In genomic region chr3:30626443-30627181, GRCh38 we compare ENCODE assay signal across 10 cellular contexts. TPM values are rescaled to one million over a fixed set of nuclear protein-coding genes. Genes with fewer than 3 reads are reported as not detected.
DNase-seq lines count a peak whose midpoint lies in the region; ATAC-seq and TF ChIP-seq lines count a peak whose summit lies in the region.
"Had no signal": no experiment of that assay in that cellular context is flagged by ENCODE, and none has a peak within 500 bp of the region (broad histone marks: within the 10 kb centered on the region; RNA-seq: fewer than 3 reads in every experiment).

No MANE protein-coding gene starts in this region.

- DNase-seq in HCT116 (ENCODE audit: low read depth, low spot score) = peak; percentile 78
- no peak for DNase-seq in WTC11 (ENCODE audit: low spot score)
- peak in 1 of 2 donors; percentile 68 for DNase-seq in foreskin keratinocyte
- DNase-seq in stimulated activated effector memory CD8-positive, alpha-beta T cell treated with anti-CD3 and anti-CD28 coated beads, Interleukin-12 subunit alpha, Interleukin-12 subunit beta, amount 100 ng/mL, for 72 hours (ENCODE audit: low spot score in 2 of 2) = no peak
- no peak for DNase-seq in retina
- no peak for DNase-seq in Ammon's horn (ENCODE audit: low spot score)
- DNase-seq: amniotic stem cell, ovary had no signal

- intact Hi-C loops in HCT116 (cut with micrococcal nuclease) = loop anchor here (10.0 kb wide), 1 partner anchor 582 kb away; no protein-coding TSS in a partner anchor

- TSS peak; percentile 23 for BruUV-seq in HCT116 (replicated peaks; lab: Mats Ljungman, UMichigan)

- TF ChIP-seq RAD21 in HCT116 (IDR thresholded peaks at IDR 0.05; ENCODE audit: low read depth) = no peak

- peaks cover 92 to 100% of the 10 kb centered on the region in 2 experiments for H3K4me1 ChIP-seq in HCT116 (ENCODE audit: control insufficient read depth in 1 of 2, insufficient read depth in 2 of 2, low read length in 2 of 2)
- peaks cover 47% of the 10 kb centered on the region for H3K4me1 ChIP-seq in foreskin keratinocyte

- no peaks in the 10 kb centered on the region; a peak in 2 of 4 replicates for H3K36me3 ChIP-seq in HCT116 (ENCODE audit: control insufficient read depth in 1 of 2, insufficient read depth in 2 of 2, low read length in 2 of 2)
- H3K36me3 ChIP-seq: ovary had no signal

- peaks cover 3% of the 10 kb centered on the region; the same call in 1 of the 2 replicates for H3K9me3 Mint-ChIP-seq in WTC11
- no peaks in the 10 kb centered on the region for H3K9me3 Mint-ChIP-seq in stimulated activated effector memory CD8-positive, alpha-beta T cell treated with anti-CD3 and anti-CD28 coated beads, Interleukin-12 subunit alpha, Interleukin-12 subunit beta, amount 100 ng/mL, for 72 hours

- H3K27me3 Mint-ChIP-seq in WTC11 (ENCODE audit: low read depth) = no peaks in the 10 kb centered on the region

- H3K27ac ChIP-seq in HCT116 (ENCODE audit: low read depth, low read length) (peak overlapping the region; percentile 95), foreskin keratinocyte (peak overlapping the region; percentile 55)
- H3K27ac ChIP-seq: ovary had no signal

- H3K27me3 ChIP-seq in HCT116 (ENCODE audit: insufficient read depth, low read length) (no peaks in the 10 kb centered on the region), foreskin keratinocyte (no peaks in the 10 kb centered on the region)
- H3K27me3 ChIP-seq: ovary had no signal

- H3K4me3 ChIP-seq in HCT116 (replicated peaks in 1 of 2; ENCODE audit: low read depth in 1 of 2, low read length in 2 of 2) = peak overlapping the region in 1 of 2 experiments; percentile 6; a peak in 2 of 4 replicates
- H3K4me3 ChIP-seq: ovary had no signal

- no peaks in the 10 kb centered on the region for H3K9me3 ChIP-seq in HCT116 (ENCODE audit: control insufficient read depth in 1 of 2, insufficient read depth in 1 of 2, low read depth in 1 of 2, low read length in 2 of 2)
- H3K9me3 ChIP-seq: ovary had no signal

- peak overlapping the region; percentile 42 for H3K9ac ChIP-seq in HCT116 (ENCODE audit: low read length)

- H3K9me2 ChIP-seq in HCT116 (ENCODE audit: insufficient read depth) = no peaks in the 10 kb centered on the region

- ATAC-seq in HCT116 (peak; percentile 52), WTC11 (peak; percentile 48), foreskin keratinocyte (peak; percentile 40), GM21825 (IDR thresholded peaks at IDR 0.05; ENCODE audit: unreplicated experiment) (no peak), HG02870 (IDR thresholded peaks at IDR 0.05; ENCODE audit: unreplicated experiment) (no peak)
- ATAC-seq in stimulated activated effector memory CD8-positive, alpha-beta T cell treated with anti-CD3 and anti-CD28 coated beads, Interleukin-12 subunit alpha, Interleukin-12 subunit beta, amount 100 ng/mL, for 72 hours = no peak

- no peak overlapping the region for H2AFZ ChIP-seq in HCT116 (ENCODE audit: low read depth, low read length, poor library complexity, severe bottlenecking)

- H4K20me1 ChIP-seq in HCT116 (ENCODE audit: insufficient read depth) = no peaks in the 10 kb centered on the region

- H3K4me3 Mint-ChIP-seq in WTC11 = no peak overlapping the region
- peak overlapping the region; percentile 31 for H3K4me3 Mint-ChIP-seq in stimulated activated effector memory CD8-positive, alpha-beta T cell treated with anti-CD3 and anti-CD28 coated beads, Interleukin-12 subunit alpha, Interleukin-12 subunit beta, amount 100 ng/mL, for 72 hours

- peak overlapping the region; percentile 77; the same call in 1 of the 2 replicates for H3K27ac Mint-ChIP-seq in WTC11
- H3K27ac Mint-ChIP-seq in stimulated activated effector memory CD8-positive, alpha-beta T cell treated with anti-CD3 and anti-CD28 coated beads, Interleukin-12 subunit alpha, Interleukin-12 subunit beta, amount 100 ng/mL, for 72 hours = peak overlapping the region; percentile 81

- RAD21 ChIA-PET in HCT116 (lab: Charles Lee; ENCODE audit: low non-redundant PET in 1 of 2, low total read pairs in 2 of 2, uncharacterized antibody in 2 of 2, unreplicated experiment in 2 of 2) = no interaction called here

- TF ChIP-seq POLR2A in HCT116 (IDR thresholded peaks at IDR 0.05; ENCODE audit: borderline replicate concordance, extremely low read depth, insufficient read depth, insufficient read length) = no peak

- POLR2A ChIA-PET in HCT116 (lab: Charles Lee) = no interaction called here
- POLR2A ChIA-PET in WTC11 (lab: Charles Lee) = no interaction called here

- H3K4me1 Mint-ChIP-seq in WTC11 = peaks cover 46% of the 10 kb centered on the region
- H3K4me1 Mint-ChIP-seq in stimulated activated effector memory CD8-positive, alpha-beta T cell treated with anti-CD3 and anti-CD28 coated beads, Interleukin-12 subunit alpha, Interleukin-12 subunit beta, amount 100 ng/mL, for 72 hours = peaks cover 72% of the 10 kb centered on the region

- H3K36me3 Mint-ChIP-seq in WTC11 = peaks cover 27% of the 10 kb centered on the region
- H3K36me3 Mint-ChIP-seq in stimulated activated effector memory CD8-positive, alpha-beta T cell treated with anti-CD3 and anti-CD28 coated beads, Interleukin-12 subunit alpha, Interleukin-12 subunit beta, amount 100 ng/mL, for 72 hours = peaks cover 95% of the 10 kb centered on the region

- CTCF ChIA-PET in HCT116 (lab: Charles Lee) (interaction anchor here (1.7 kb wide), 1 partner anchor 306 kb away, joined by 3 read pairs; no protein-coding TSS in a partner anchor), WTC11 (lab: Charles Lee) (no interaction called here)

- peak overlapping the region; percentile 68 for H3K4me2 ChIP-seq in HCT116 (ENCODE audit: low read length)

- TF ChIP-seq CTCF in HCT116 (IDR thresholded peaks at IDR 0.05 in 2 of 3, conservative IDR thresholded peaks at IDR 0.05 in 1 of 3; ENCODE audit: borderline replicate concordance in 1 of 3, insufficient read depth in 1 of 3, low read depth in 2 of 3, low read length in 2 of 3) = no peak
- TF ChIP-seq CTCF in WTC11 (IDR thresholded peaks at IDR 0.05) = no peak
- no peak for TF ChIP-seq CTCF in foreskin keratinocyte (conservative IDR thresholded peaks at IDR 0.05)

- peaks cover 100% of the 10 kb centered on the region for H3K79me2 ChIP-seq in HCT116 (ENCODE audit: insufficient read depth, low read length)

TF ChIP-seq in HCT116, 20 proteins besides CTCF, POLR2A, EP300 and RAD21 (continues in another document):
- TF ChIP-seq REST (IDR thresholded peaks at IDR 0.05; ENCODE audit: low read depth) (no peak), ELF1 (IDR thresholded peaks at IDR 0.05; ENCODE audit: borderline replicate concordance, low read depth) (no peak), FOSL1 (IDR thresholded peaks at IDR 0.05; ENCODE audit: low read depth) (peak; percentile 62)

TF ChIP-seq in WTC11, 78 proteins besides CTCF, POLR2A, EP300 and RAD21 (continues in another document):
- no peak for TF ChIP-seq ZNF219 (CRISPR knock-in tag; IDR thresholded peaks at IDR 0.05; ENCODE audit: borderline replicate concordance)
- TF ChIP-seq FOXK1 (CRISPR knock-in tag; IDR thresholded peaks at IDR 0.05) = no peak
- TF ChIP-seq TEAD4 (CRISPR knock-in tag; IDR thresholded peaks at IDR 0.05) = no peak
- TF ChIP-seq EMX1 (CRISPR knock-in tag; IDR thresholded peaks at IDR 0.05) = no peak
- TF ChIP-seq IRF1 (CRISPR knock-in tag; IDR thresholded peaks at IDR 0.05) = no peak
- TF ChIP-seq RORB (CRISPR knock-in tag; IDR thresholded peaks at IDR 0.05) = no peak
- TF ChIP-seq HMGA2 (CRISPR knock-in tag; IDR thresholded peaks at IDR 0.05) = no peak
- no peak for TF ChIP-seq MAX (CRISPR knock-in tag; IDR thresholded peaks at IDR 0.05)
- TF ChIP-seq CDX4 (CRISPR knock-in tag; IDR thresholded peaks at IDR 0.05; ENCODE audit: borderline replicate concordance) = no peak
- TF ChIP-seq STAT6 (CRISPR knock-in tag; conservative IDR thresholded peaks at IDR 0.05; ENCODE audit: low read depth) = no peak
- TF ChIP-seq CBFB (CRISPR knock-in tag; IDR thresholded peaks at IDR 0.05; ENCODE audit: low read depth) = no peak
- TF ChIP-seq ELF4 (CRISPR knock-in tag; IDR thresholded peaks at IDR 0.05; ENCODE audit: low read depth) = no peak

RNA-seq across cellular contexts. Expression of gene TGFBR2, which starts 20.2 kb away (rescaled TPM):
- total RNA-seq in HCT116 (2021; ENCODE audit: unreplicated experiment) (22.5 TPM), WTC11 (2021) (6.7 to 9.6 TPM (median 7.7 TPM) in 3 replicates), foreskin keratinocyte (125 TPM in 2 replicates)
- polyA plus RNA-seq in HCT116 (2012) = 8.1 and 8.9 TPM in 2 replicates
- polyA plus RNA-seq in foreskin keratinocyte = 38.6 and 47.4 TPM in 2 replicates

Comparison
In these comparisons a context has a peak if more than half of its experiments do, and no peak if none do; other contexts are left out.
1. ATAC-seq: peak in HCT116 (single experiment), WTC11 (single experiment) and foreskin keratinocyte (single experiment); none in stimulated activated effector memory CD8-positive, alpha-beta T cell treated with anti-CD3 and anti-CD28 coated beads, Interleukin-12 subunit alpha, Interleukin-12 subunit beta, amount 100 ng/mL, for 72 hours (single experiment), GM21825 (single experiment) and HG02870 (single experiment).
2. Of the 4 proteins assayed by ChIP-seq in both WTC11 and HCT116: peak only in WTC11: none; only in HCT116: ATF3, MAX and SP1; in both: none; in neither: 1.